13 cellular contexts compared by ENCODE assay signal in genomic region chr10:123359539-123359938, GRCh38.
"Had no signal": no experiment of that assay in that cellular context is flagged by ENCODE, and none has a peak within 500 bp of the region (broad histone marks: within the 10 kb centered on the region; RNA-seq: fewer than 3 reads in every experiment).

No MANE protein-coding gene starts in this region.

- H3K27ac ChIP-seq: ascending aorta, colonic mucosa, foreskin keratinocyte had no signal

- H3K36me3 ChIP-seq: ascending aorta, colonic mucosa had no signal

- H3K36me3 Mint-ChIP-seq: activated naive CD8-positive, alpha-beta T cell treated with anti-CD3 and anti-CD28 coated beads, Interleukin-2, amount 10 ng/mL, durations not matched to agents 7 days and 5 days; natural killer cell had no signal

- H3K4me3 Mint-ChIP-seq: activated CD4-positive, alpha-beta memory T cell treated with anti-CD3 and anti-CD28 coated beads, Interleukin-2, amount 10 ng/mL, durations not matched to agents 7 days and 5 days; activated naive CD8-positive, alpha-beta T cell treated with anti-CD3 and anti-CD28 coated beads, Interleukin-2, amount 10 ng/mL, durations not matched to agents 7 days and 5 days; natural killer cell had no signal

- H3K4me1 Mint-ChIP-seq: activated CD4-positive, alpha-beta memory T cell treated with anti-CD3 and anti-CD28 coated beads, Interleukin-2, amount 10 ng/mL, durations not matched to agents 7 days and 5 days; activated naive CD8-positive, alpha-beta T cell treated with anti-CD3 and anti-CD28 coated beads, Interleukin-2, amount 10 ng/mL, durations not matched to agents 7 days and 5 days; natural killer cell had no signal

- H3K9me3 ChIP-seq: ascending aorta, colonic mucosa had no signal

- H3K4me3 ChIP-seq: ascending aorta, colonic mucosa had no signal

- H3K9me3 Mint-ChIP-seq: activated CD4-positive, alpha-beta memory T cell treated with anti-CD3 and anti-CD28 coated beads, Interleukin-2, amount 10 ng/mL, durations not matched to agents 7 days and 5 days; activated naive CD8-positive, alpha-beta T cell treated with anti-CD3 and anti-CD28 coated beads, Interleukin-2, amount 10 ng/mL, durations not matched to agents 7 days and 5 days; natural killer cell had no signal

- FAIRE-seq: TTC549 had no signal

- DNase-seq: activated CD4-positive, alpha-beta memory T cell treated with anti-CD3 and anti-CD28 coated beads, Interleukin-2, amount 10 ng/mL, durations not matched to agents 7 days and 5 days; activated CD4-positive, CD25-positive, alpha-beta regulatory T cell treated with anti-CD3 and anti-CD28 coated beads, Interleukin-2, amount 50 U/mL, for 72 hours; activated CD8-positive, alpha-beta memory T cell treated with anti-CD3 and anti-CD28 coated beads, Interleukin-2, amount 50 U/mL, for 4 hours; activated naive CD8-positive, alpha-beta T cell treated with anti-CD3 and anti-CD28 coated beads, Interleukin-2, amount 10 ng/mL, durations not matched to agents 7 days and 5 days; colonic mucosa; foreskin keratinocyte; head of caudate nucleus; mammary epithelial cell; natural killer cell; posterior cingulate gyrus had no signal

- H3K27me3 ChIP-seq: ascending aorta, colonic mucosa, foreskin keratinocyte had no signal

- H3K27ac Mint-ChIP-seq: activated CD4-positive, alpha-beta memory T cell treated with anti-CD3 and anti-CD28 coated beads, Interleukin-2, amount 10 ng/mL, durations not matched to agents 7 days and 5 days; activated naive CD8-positive, alpha-beta T cell treated with anti-CD3 and anti-CD28 coated beads, Interleukin-2, amount 10 ng/mL, durations not matched to agents 7 days and 5 days; natural killer cell had no signal

- ATAC-seq: foreskin keratinocyte, left lobe of liver, natural killer cell had no signal

- H3K4me1 ChIP-seq: ascending aorta, colonic mucosa, foreskin keratinocyte had no signal

- H3K27me3 Mint-ChIP-seq: activated CD4-positive, alpha-beta memory T cell treated with anti-CD3 and anti-CD28 coated beads, Interleukin-2, amount 10 ng/mL, durations not matched to agents 7 days and 5 days had no signal
